1 cellular context compared by ENCODE assay signal in the genomic region with DNA sequence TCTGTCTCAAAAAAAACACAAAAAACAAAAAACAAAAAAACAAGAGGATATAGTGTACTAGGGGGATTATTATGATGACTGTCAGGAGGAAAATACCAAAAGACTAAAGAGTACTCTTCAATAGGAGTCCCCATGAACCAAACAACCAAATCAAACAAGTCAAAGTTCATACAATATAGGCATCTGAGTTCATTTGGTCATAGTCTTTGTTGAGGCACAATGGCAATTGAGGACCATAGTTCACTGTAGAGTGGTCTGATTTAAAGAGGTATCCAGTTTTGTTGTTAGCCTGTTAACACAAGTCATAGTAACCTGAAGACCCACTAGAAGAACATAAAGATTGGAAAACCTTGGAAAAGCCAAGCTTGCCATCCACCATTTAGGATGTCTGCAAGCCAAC.
TF ChIP-seq lines count a peak whose summit lies in the region.

No MANE protein-coding gene starts in this region.

TF ChIP-seq in HepG2, 621 proteins besides CTCF, POLR2A, EP300 and RAD21 (continued from another document):
- TF ChIP-seq, protein P1, sequence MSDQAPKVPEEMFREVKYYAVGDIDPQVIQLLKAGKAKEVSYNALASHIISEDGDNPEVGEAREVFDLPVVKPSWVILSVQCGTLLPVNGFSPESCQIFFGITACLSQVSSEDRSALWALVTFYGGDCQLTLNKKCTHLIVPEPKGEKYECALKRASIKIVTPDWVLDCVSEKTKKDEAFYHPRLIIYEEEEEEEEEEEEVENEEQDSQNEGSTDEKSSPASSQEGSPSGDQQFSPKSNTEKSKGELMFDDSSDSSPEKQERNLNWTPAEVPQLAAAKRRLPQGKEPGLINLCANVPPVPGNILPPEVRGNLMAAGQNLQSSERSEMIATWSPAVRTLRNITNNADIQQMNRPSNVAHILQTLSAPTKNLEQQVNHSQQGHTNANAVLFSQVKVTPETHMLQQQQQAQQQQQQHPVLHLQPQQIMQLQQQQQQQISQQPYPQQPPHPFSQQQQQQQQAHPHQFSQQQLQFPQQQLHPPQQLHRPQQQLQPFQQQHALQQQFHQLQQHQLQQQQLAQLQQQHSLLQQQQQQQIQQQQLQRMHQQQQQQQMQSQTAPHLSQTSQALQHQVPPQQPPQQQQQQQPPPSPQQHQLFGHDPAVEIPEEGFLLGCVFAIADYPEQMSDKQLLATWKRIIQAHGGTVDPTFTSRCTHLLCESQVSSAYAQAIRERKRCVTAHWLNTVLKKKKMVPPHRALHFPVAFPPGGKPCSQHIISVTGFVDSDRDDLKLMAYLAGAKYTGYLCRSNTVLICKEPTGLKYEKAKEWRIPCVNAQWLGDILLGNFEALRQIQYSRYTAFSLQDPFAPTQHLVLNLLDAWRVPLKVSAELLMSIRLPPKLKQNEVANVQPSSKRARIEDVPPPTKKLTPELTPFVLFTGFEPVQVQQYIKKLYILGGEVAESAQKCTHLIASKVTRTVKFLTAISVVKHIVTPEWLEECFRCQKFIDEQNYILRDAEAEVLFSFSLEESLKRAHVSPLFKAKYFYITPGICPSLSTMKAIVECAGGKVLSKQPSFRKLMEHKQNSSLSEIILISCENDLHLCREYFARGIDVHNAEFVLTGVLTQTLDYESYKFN (CRISPR knock-in tag; conservative IDR thresholded peaks at IDR 0.05), result peak; percentile 75
- TF ChIP-seq, protein P2, sequence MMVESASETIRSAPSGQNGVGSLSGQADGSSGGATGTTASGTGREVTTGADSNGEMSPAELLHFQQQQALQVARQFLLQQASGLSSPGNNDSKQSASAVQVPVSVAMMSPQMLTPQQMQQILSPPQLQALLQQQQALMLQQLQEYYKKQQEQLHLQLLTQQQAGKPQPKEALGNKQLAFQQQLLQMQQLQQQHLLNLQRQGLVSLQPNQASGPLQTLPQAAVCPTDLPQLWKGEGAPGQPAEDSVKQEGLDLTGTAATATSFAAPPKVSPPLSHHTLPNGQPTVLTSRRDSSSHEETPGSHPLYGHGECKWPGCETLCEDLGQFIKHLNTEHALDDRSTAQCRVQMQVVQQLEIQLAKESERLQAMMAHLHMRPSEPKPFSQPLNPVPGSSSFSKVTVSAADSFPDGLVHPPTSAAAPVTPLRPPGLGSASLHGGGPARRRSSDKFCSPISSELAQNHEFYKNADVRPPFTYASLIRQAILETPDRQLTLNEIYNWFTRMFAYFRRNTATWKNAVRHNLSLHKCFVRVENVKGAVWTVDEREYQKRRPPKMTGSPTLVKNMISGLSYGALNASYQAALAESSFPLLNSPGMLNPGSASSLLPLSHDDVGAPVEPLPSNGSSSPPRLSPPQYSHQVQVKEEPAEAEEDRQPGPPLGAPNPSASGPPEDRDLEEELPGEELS (CRISPR knock-in tag; IDR thresholded peaks at IDR 0.05), result 0 out of 2 replicates have a peak, but pooled peaks have one; percentile 16
- TF ChIP-seq, protein P3, sequence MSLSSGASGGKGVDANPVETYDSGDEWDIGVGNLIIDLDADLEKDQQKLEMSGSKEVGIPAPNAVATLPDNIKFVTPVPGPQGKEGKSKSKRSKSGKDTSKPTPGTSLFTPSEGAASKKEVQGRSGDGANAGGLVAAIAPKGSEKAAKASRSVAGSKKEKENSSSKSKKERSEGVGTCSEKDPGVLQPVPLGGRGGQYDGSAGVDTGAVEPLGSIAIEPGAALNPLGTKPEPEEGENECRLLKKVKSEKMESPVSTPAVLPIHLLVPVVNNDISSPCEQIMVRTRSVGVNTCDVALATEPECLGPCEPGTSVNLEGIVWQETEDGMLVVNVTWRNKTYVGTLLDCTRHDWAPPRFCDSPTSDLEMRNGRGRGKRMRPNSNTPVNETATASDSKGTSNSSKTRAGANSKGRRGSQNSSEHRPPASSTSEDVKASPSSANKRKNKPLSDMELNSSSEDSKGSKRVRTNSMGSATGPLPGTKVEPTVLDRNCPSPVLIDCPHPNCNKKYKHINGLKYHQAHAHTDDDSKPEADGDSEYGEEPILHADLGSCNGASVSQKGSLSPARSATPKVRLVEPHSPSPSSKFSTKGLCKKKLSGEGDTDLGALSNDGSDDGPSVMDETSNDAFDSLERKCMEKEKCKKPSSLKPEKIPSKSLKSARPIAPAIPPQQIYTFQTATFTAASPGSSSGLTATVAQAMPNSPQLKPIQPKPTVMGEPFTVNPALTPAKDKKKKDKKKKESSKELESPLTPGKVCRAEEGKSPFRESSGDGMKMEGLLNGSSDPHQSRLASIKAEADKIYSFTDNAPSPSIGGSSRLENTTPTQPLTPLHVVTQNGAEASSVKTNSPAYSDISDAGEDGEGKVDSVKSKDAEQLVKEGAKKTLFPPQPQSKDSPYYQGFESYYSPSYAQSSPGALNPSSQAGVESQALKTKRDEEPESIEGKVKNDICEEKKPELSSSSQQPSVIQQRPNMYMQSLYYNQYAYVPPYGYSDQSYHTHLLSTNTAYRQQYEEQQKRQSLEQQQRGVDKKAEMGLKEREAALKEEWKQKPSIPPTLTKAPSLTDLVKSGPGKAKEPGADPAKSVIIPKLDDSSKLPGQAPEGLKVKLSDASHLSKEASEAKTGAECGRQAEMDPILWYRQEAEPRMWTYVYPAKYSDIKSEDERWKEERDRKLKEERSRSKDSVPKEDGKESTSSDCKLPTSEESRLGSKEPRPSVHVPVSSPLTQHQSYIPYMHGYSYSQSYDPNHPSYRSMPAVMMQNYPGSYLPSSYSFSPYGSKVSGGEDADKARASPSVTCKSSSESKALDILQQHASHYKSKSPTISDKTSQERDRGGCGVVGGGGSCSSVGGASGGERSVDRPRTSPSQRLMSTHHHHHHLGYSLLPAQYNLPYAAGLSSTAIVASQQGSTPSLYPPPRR (CRISPR knock-in tag; IDR thresholded peaks at IDR 0.05; ENCODE audit: borderline replicate concordance), result no peak
- TF ChIP-seq YEATS2 (CRISPR knock-in tag; IDR thresholded peaks at IDR 0.05; ENCODE audit: borderline replicate concordance), result no peak
- no peak for TF ChIP-seq ZNF337 (CRISPR knock-in tag; IDR thresholded peaks at IDR 0.05; ENCODE audit: borderline replicate concordance, low read depth)
- TF ChIP-seq, protein P4, sequence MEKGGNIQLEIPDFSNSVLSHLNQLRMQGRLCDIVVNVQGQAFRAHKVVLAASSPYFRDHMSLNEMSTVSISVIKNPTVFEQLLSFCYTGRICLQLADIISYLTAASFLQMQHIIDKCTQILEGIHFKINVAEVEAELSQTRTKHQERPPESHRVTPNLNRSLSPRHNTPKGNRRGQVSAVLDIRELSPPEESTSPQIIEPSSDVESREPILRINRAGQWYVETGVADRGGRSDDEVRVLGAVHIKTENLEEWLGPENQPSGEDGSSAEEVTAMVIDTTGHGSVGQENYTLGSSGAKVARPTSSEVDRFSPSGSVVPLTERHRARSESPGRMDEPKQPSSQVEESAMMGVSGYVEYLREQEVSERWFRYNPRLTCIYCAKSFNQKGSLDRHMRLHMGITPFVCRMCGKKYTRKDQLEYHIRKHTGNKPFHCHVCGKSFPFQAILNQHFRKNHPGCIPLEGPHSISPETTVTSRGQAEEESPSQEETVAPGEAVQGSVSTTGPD (CRISPR knock-in tag; IDR thresholded peaks at IDR 0.05), result peak; percentile 64
- TF ChIP-seq ZBTB1 (CRISPR knock-in tag; IDR thresholded peaks at IDR 0.05; ENCODE audit: borderline replicate concordance), result no peak
- TF ChIP-seq SNRNP70 (IDR thresholded peaks at IDR 0.05; ENCODE audit: low read depth, low read length), result no peak
- no peak for TF ChIP-seq ZNF709 (CRISPR knock-in tag; IDR thresholded peaks at IDR 0.05)
- TF ChIP-seq, protein P5, sequence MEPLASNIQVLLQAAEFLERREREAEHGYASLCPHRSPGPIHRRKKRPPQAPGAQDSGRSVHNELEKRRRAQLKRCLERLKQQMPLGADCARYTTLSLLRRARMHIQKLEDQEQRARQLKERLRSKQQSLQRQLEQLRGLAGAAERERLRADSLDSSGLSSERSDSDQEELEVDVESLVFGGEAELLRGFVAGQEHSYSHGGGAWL (CRISPR knock-in tag; IDR thresholded peaks at IDR 0.05), result no peak
- no peak for TF ChIP-seq KLF12 (CRISPR knock-in tag; IDR thresholded peaks at IDR 0.05; ENCODE audit: borderline replicate concordance)
- TF ChIP-seq, protein P6, sequence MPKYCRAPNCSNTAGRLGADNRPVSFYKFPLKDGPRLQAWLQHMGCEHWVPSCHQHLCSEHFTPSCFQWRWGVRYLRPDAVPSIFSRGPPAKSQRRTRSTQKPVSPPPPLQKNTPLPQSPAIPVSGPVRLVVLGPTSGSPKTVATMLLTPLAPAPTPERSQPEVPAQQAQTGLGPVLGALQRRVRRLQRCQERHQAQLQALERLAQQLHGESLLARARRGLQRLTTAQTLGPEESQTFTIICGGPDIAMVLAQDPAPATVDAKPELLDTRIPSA (CRISPR knock-in tag; IDR thresholded peaks at IDR 0.05; ENCODE audit: borderline replicate concordance), result no peak
- TF ChIP-seq, protein P7, sequence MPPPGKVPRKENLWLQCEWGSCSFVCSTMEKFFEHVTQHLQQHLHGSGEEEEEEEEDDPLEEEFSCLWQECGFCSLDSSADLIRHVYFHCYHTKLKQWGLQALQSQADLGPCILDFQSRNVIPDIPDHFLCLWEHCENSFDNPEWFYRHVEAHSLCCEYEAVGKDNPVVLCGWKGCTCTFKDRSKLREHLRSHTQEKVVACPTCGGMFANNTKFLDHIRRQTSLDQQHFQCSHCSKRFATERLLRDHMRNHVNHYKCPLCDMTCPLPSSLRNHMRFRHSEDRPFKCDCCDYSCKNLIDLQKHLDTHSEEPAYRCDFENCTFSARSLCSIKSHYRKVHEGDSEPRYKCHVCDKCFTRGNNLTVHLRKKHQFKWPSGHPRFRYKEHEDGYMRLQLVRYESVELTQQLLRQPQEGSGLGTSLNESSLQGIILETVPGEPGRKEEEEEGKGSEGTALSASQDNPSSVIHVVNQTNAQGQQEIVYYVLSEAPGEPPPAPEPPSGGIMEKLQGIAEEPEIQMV (CRISPR knock-in tag; IDR thresholded peaks at IDR 0.05; ENCODE audit: low read depth), result no peak
- TF ChIP-seq ZNF644 (CRISPR knock-in tag; IDR thresholded peaks at IDR 0.05; ENCODE audit: low read depth), result 0 out of 2 replicates have a peak, but pooled peaks have one; percentile 32
- TF ChIP-seq HDAC2 (CRISPR knock-in tag; IDR thresholded peaks at IDR 0.05), result no peak
- TF ChIP-seq NKX3-1 (CRISPR knock-in tag; IDR thresholded peaks at IDR 0.05), result no peak
- TF ChIP-seq HNF4G (IDR thresholded peaks at IDR 0.05; ENCODE audit: borderline replicate concordance, low read depth, low read length), result peak; percentile 64; the same call in 1 of the 2 replicates
- TF ChIP-seq HNF4G (CRISPR knock-in tag; IDR thresholded peaks at IDR 0.05; ENCODE audit: borderline replicate concordance, low read depth), result no peak
- no peak for TF ChIP-seq IRF2 (CRISPR knock-in tag; IDR thresholded peaks at IDR 0.05)
- TF ChIP-seq, protein P8, sequence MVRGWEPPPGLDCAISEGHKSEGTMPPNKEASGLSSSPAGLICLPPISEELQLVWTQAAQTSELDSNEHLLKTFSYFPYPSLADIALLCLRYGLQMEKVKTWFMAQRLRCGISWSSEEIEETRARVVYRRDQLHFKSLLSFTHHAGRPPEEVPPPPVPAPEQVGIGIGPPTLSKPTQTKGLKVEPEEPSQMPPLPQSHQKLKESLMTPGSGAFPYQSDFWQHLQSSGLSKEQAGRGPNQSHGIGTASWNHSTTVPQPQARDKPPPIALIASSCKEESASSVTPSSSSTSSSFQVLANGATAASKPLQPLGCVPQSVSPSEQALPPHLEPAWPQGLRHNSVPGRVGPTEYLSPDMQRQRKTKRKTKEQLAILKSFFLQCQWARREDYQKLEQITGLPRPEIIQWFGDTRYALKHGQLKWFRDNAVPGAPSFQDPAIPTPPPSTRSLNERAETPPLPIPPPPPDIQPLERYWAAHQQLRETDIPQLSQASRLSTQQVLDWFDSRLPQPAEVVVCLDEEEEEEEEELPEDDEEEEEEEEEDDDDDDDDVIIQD (CRISPR knock-in tag; IDR thresholded peaks at IDR 0.05; ENCODE audit: low read depth), result peak; percentile 16; the same call in 1 of the 2 replicates
- TF ChIP-seq, protein P9, sequence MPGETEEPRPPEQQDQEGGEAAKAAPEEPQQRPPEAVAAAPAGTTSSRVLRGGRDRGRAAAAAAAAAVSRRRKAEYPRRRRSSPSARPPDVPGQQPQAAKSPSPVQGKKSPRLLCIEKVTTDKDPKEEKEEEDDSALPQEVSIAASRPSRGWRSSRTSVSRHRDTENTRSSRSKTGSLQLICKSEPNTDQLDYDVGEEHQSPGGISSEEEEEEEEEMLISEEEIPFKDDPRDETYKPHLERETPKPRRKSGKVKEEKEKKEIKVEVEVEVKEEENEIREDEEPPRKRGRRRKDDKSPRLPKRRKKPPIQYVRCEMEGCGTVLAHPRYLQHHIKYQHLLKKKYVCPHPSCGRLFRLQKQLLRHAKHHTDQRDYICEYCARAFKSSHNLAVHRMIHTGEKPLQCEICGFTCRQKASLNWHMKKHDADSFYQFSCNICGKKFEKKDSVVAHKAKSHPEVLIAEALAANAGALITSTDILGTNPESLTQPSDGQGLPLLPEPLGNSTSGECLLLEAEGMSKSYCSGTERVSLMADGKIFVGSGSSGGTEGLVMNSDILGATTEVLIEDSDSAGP (CRISPR knock-in tag; IDR thresholded peaks at IDR 0.05; ENCODE audit: borderline replicate concordance), result peak; percentile 64; the same call in 1 of the 2 replicates
- no peak for TF ChIP-seq ZFY (CRISPR knock-in tag; IDR thresholded peaks at IDR 0.05)
